12 cellular contexts compared by ENCODE assay signal in the genomic region with DNA sequence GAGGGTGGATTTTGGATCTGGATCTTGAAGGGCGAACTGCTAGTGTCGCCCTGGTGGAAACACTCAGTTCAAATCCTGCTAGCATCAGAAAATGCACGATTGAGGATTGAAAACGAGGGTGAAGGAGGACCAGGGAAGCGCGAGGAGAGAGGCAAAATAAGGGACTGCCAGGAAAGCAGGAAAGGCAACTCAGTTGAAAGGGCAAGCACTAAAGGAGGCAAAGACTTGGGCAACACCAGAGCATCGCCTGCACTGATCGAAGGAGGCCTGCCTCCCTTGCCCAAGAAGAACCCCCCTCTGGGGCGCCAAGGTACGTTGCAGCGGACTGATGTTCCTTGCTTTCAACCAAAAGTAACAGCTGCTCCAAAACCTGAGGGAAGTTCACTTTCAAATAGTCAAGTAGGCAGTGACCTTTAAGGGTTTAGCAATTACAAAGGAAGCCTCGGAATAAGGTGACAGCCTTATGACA. TPM values are rescaled to one million over a fixed set of nuclear protein-coding genes. Genes with fewer than 3 reads are reported as not detected.
DNase-seq lines count a peak whose midpoint lies in the region; ATAC-seq, FAIRE-seq and TF ChIP-seq lines count a peak whose summit lies in the region.
"Had no signal": no experiment of that assay in that cellular context is flagged by ENCODE, and none has a peak within 500 bp of the region (broad histone marks: within the 10 kb centered on the region; RNA-seq: fewer than 3 reads in every experiment).

No MANE protein-coding gene starts in this region.

- H3K27me3 ChIP-seq in osteoblast (ENCODE audit: insufficient read depth, low read length), result no peaks in the 10 kb centered on the region
- H3K27me3 ChIP-seq: SJSA1 had no signal

- peak overlapping the region; percentile 93 for H3K4me3 Mint-ChIP-seq in WTC11
- peak overlapping the region; percentile 85 for H3K4me3 Mint-ChIP-seq in glutamatergic neuron (ENCODE audit: unreplicated experiment)
- H3K4me3 Mint-ChIP-seq in effector memory CD8-positive, alpha-beta T cell, result no peak overlapping the region
- H3K4me3 Mint-ChIP-seq: activated CD4-positive, alpha-beta T cell treated with anti-CD3 and anti-CD28 coated beads, Interleukin-2, amount 10 ng/mL, durations not matched to agents 24 days and 14 days; activated naive CD8-positive, alpha-beta T cell treated with anti-CD3 and anti-CD28 coated beads, Interleukin-2, amount 10 ng/mL, durations not matched to agents 7 days and 5 days had no signal

- H3K9me3 Mint-ChIP-seq in WTC11 (no peaks in the 10 kb centered on the region), glutamatergic neuron (ENCODE audit: unreplicated experiment) (peaks cover 3% of the 10 kb centered on the region)
- H3K9me3 Mint-ChIP-seq in effector memory CD8-positive, alpha-beta T cell, result peaks cover 0 to 7% of the 10 kb centered on the region in 2 donors
- H3K9me3 Mint-ChIP-seq: activated CD4-positive, alpha-beta T cell treated with anti-CD3 and anti-CD28 coated beads, Interleukin-2, amount 10 ng/mL, durations not matched to agents 24 days and 14 days; activated naive CD8-positive, alpha-beta T cell treated with anti-CD3 and anti-CD28 coated beads, Interleukin-2, amount 10 ng/mL, durations not matched to agents 7 days and 5 days had no signal

- 0 out of 6 replicates have a peak, but pooled peaks of 1 of the 2 experiments have one; percentile 20 for ATAC-seq in A549
- ATAC-seq in WTC11, result peak; percentile 5
- ATAC-seq in effector memory CD8-positive, alpha-beta T cell (replicated peaks), result no peak
- no peak for ATAC-seq in HG03175 (IDR thresholded peaks at IDR 0.05; ENCODE audit: unreplicated experiment)
- no peak for ATAC-seq in left colon

- 65% methylated on average over 11 of the region's 12 CpGs for WGBS in A549 (ENCODE audit: missing lambda C conversion rate)

- no peaks in the 10 kb centered on the region for H3K36me3 ChIP-seq in osteoblast (ENCODE audit: insufficient read depth, low read length)
- H3K36me3 ChIP-seq: SJSA1 had no signal

- FAIRE-seq in A549 (lab: Jason Lieb, UNC), result no peak

- POLR2A ChIA-PET in A549 (lab: Yijun Ruan, JAX), result no interaction called here
- POLR2A ChIA-PET in WTC11 (lab: Charles Lee), result interaction anchor here (0.6 to 1.3 kb wide), 2 partner anchors 26 to 295 kb away, joined by 3 to 5 read pairs; no protein-coding TSS in a partner anchor

- intact Hi-C loops in left colon (cut with DNase I, micrococcal nuclease), result no loop called here

- H3K4me1 ChIP-seq in A549, result peaks cover 12% of the 10 kb centered on the region
- peaks cover 14% of the 10 kb centered on the region for H3K4me1 ChIP-seq in osteoblast (ENCODE audit: insufficient read depth, low read length)
- H3K4me1 ChIP-seq: SJSA1 had no signal

- H3K9me3 ChIP-seq in A549 (no peaks in the 10 kb centered on the region), osteoblast (ENCODE audit: low read depth, low read length) (no peaks in the 10 kb centered on the region)
- H3K9me3 ChIP-seq: SJSA1 had no signal

- TF ChIP-seq POLR2A in A549 (IDR thresholded peaks at IDR 0.05; ENCODE audit: low read length), result no peak

- CTCF ChIA-PET in A549 (lab: Yijun Ruan, JAX), result interaction anchor here (1.0 to 1.5 kb wide), 2 partner anchors 10 to 45 kb away, joined by 3 read pairs; no protein-coding TSS in a partner anchor
- CTCF ChIA-PET in WTC11 (lab: Charles Lee), result interaction anchor here (0.6 to 1.8 kb wide), 16 partner anchors 8 to 801 kb away, joined by 3 to 13 read pairs (median 4); no protein-coding TSS in a partner anchor

- no peak for TF ChIP-seq EP300 in A549 (IDR thresholded peaks at IDR 0.05)

- DNase-seq in A549 (ENCODE audit: low read depth in 1 of 2, low spot score in 1 of 2), result no peak
- no peak for DNase-seq in WTC11 (ENCODE audit: low spot score)
- no peak for DNase-seq in glutamatergic neuron
- no peak for DNase-seq in osteoblast (ENCODE audit: insufficient read length, low spot score, missing footprints)
- no peak for DNase-seq in effector memory CD8-positive, alpha-beta T cell
- no peak for DNase-seq in NCI-H510A (lab: John Stamatoyannopoulos, UW)
- no peak for DNase-seq in left colon
- DNase-seq: activated CD4-positive, alpha-beta T cell treated with anti-CD3 and anti-CD28 coated beads, Interleukin-2, amount 10 ng/mL, durations not matched to agents 24 days and 14 days; activated naive CD8-positive, alpha-beta T cell treated with anti-CD3 and anti-CD28 coated beads, Interleukin-2, amount 10 ng/mL, durations not matched to agents 7 days and 5 days; NCI-H1436 treated with DMSO at 0.1 percent for 48 hours had no signal

- H3K27ac Mint-ChIP-seq in WTC11 (peak overlapping the region; percentile 99), glutamatergic neuron (ENCODE audit: unreplicated experiment) (no peak overlapping the region)
- no peak overlapping the region for H3K27ac Mint-ChIP-seq in effector memory CD8-positive, alpha-beta T cell
- H3K27ac Mint-ChIP-seq: activated CD4-positive, alpha-beta T cell treated with anti-CD3 and anti-CD28 coated beads, Interleukin-2, amount 10 ng/mL, durations not matched to agents 24 days and 14 days; activated naive CD8-positive, alpha-beta T cell treated with anti-CD3 and anti-CD28 coated beads, Interleukin-2, amount 10 ng/mL, durations not matched to agents 7 days and 5 days had no signal

- H4K20me1 ChIP-seq in osteoblast (ENCODE audit: insufficient read depth, low read length), result no peaks in the 10 kb centered on the region

- H3K4me1 Mint-ChIP-seq in WTC11 (peaks cover 66% of the 10 kb centered on the region), glutamatergic neuron (ENCODE audit: low read depth, unreplicated experiment) (peaks cover 2% of the 10 kb centered on the region)
- no peaks in the 10 kb centered on the region for H3K4me1 Mint-ChIP-seq in effector memory CD8-positive, alpha-beta T cell (ENCODE audit: low read depth in 2 of 2)
- H3K4me1 Mint-ChIP-seq: activated CD4-positive, alpha-beta T cell treated with anti-CD3 and anti-CD28 coated beads, Interleukin-2, amount 10 ng/mL, durations not matched to agents 24 days and 14 days; activated naive CD8-positive, alpha-beta T cell treated with anti-CD3 and anti-CD28 coated beads, Interleukin-2, amount 10 ng/mL, durations not matched to agents 7 days and 5 days had no signal

- H3K36me3 Mint-ChIP-seq in WTC11, result no peaks in the 10 kb centered on the region
- no peaks in the 10 kb centered on the region for H3K36me3 Mint-ChIP-seq in glutamatergic neuron (ENCODE audit: unreplicated experiment)
- H3K36me3 Mint-ChIP-seq in effector memory CD8-positive, alpha-beta T cell (ENCODE audit: insufficient read depth), result no peaks in the 10 kb centered on the region
- H3K36me3 Mint-ChIP-seq: activated naive CD8-positive, alpha-beta T cell treated with anti-CD3 and anti-CD28 coated beads, Interleukin-2, amount 10 ng/mL, durations not matched to agents 7 days and 5 days had no signal

- no peaks in the 10 kb centered on the region for H3K79me2 ChIP-seq in osteoblast (ENCODE audit: insufficient read depth, low read length)

- TF ChIP-seq CTCF in A549 (IDR thresholded peaks at IDR 0.05), result no peak
- TF ChIP-seq CTCF in WTC11 (IDR thresholded peaks at IDR 0.05), result no peak
- TF ChIP-seq CTCF in glutamatergic neuron (IDR thresholded peaks at IDR 0.05; ENCODE audit: partially characterized antibody, unreplicated experiment), result peak; percentile 37
- TF ChIP-seq CTCF in osteoblast (IDR thresholded peaks at IDR 0.05; ENCODE audit: extremely low read depth, low read depth, low read length), result no peak

- H3K4me2 ChIP-seq in A549 (peak overlapping the region; percentile 80), osteoblast (ENCODE audit: insufficient read depth, low read length) (peak overlapping the region; percentile 93)

- H3K27me3 Mint-ChIP-seq in WTC11 (ENCODE audit: low read depth) (no peaks in the 10 kb centered on the region; the same call in 1 of the 2 replicates), glutamatergic neuron (ENCODE audit: unreplicated experiment) (no peaks in the 10 kb centered on the region)
- H3K27me3 Mint-ChIP-seq in effector memory CD8-positive, alpha-beta T cell, result no peaks in the 10 kb centered on the region

- peak overlapping the region; percentile 46 for H3K4me3 ChIP-seq in A549
- H3K4me3 ChIP-seq in osteoblast (ENCODE audit: insufficient read depth, low read length), result peak overlapping the region; percentile 75
- H3K4me3 ChIP-seq: SJSA1 had no signal

- H2AFZ ChIP-seq in osteoblast (ENCODE audit: low read length), result peak overlapping the region; percentile 94

- H3K27ac ChIP-seq in A549 (peak overlapping the region in 1 of 2 experiments; percentile 73; a peak in 2 of 6 replicates), osteoblast (ENCODE audit: low read depth, low read length) (no peak overlapping the region)
- H3K27ac ChIP-seq: SJSA1 had no signal

- TF ChIP-seq RAD21 in A549 (conservative IDR thresholded peaks at IDR 0.05 in 1 of 2, IDR thresholded peaks at IDR 0.05 in 1 of 2), result no peak

TF ChIP-seq in A549, 52 proteins besides CTCF, POLR2A, EP300 and RAD21 (continues in another document):
- TF ChIP-seq EHMT2 (IDR thresholded peaks at IDR 0.05; ENCODE audit: low read depth) (no peak), CEBPB (IDR thresholded peaks at IDR 0.05) (no peak), MAFK (IDR thresholded peaks at IDR 0.05; ENCODE audit: partially characterized antibody) (no peak), RARB (CRISPR knock-in tag; IDR thresholded peaks at IDR 0.05) (no peak), SMC3 (IDR thresholded peaks at IDR 0.05) (no peak; the same call in 2 of the 3 replicates)

TF ChIP-seq in WTC11, 78 proteins besides CTCF, POLR2A, EP300 and RAD21 (continues in another document):
- no peak for TF ChIP-seq USF1 (CRISPR knock-in tag; IDR thresholded peaks at IDR 0.05)

RNA-seq across cellular contexts. Expression of gene COL21A1, which starts 0.3 kb away (rescaled TPM):
- 2.8 and 3.3 TPM in 2 replicates for polyA plus RNA-seq in A549 (2011; rRNA removed)
- 0.14 and 0.20 TPM in 2 replicates for polyA plus RNA-seq in A549 (2012; cell fraction: cytosol; rRNA removed)
- polyA plus RNA-seq in A549 (2012; cell fraction: nucleus; rRNA removed), result 0.29 and 0.58 TPM in 2 replicates
- polyA plus RNA-seq in A549 (2017; fragmentation: RNase III; extraction: RNeasy Plus Mini Kit Qiagen cat#74134 plus additional on column Dnase treatment), result 0.68 to 1.4 TPM (median 1.1 TPM) in 3 replicates
- polyA minus RNA-seq in A549 (2011; rRNA and poly(A)+ RNA removed), result 0.97 and 1.4 TPM in 2 replicates
- total RNA-seq in WTC11 (2021), result 4.4 to 5.5 TPM (median 4.4 TPM) in 3 replicates
- total RNA-seq in glutamatergic neuron (ENCODE audit: unreplicated experiment), result 0.69 TPM
- 8.0 and 19.2 TPM in 2 replicates for total RNA-seq in osteoblast
- total RNA-seq in left colon, result 1 to 10 TPM in 1 of 2 donors, under 1 TPM in 1; 0.55 to 2.8 TPM
- total RNA-seq: activated CD4-positive, alpha-beta T cell treated with anti-CD3 and anti-CD28 coated beads, Interleukin-2, amount 10 ng/mL, durations not matched to agents 24 days and 14 days; activated naive CD8-positive, alpha-beta T cell treated with anti-CD3 and anti-CD28 coated beads, Interleukin-2, amount 10 ng/mL, durations not matched to agents 7 days and 5 days had no signal

Comparison
In these comparisons a context has a peak if more than half of its experiments do, and no peak if none do; other contexts are left out.
1. H3K4me3 Mint-ChIP-seq: peak in WTC11 (single experiment) and glutamatergic neuron (single experiment); none in effector memory CD8-positive, alpha-beta T cell (0 of 2).